Comparison of ENCODE assay signal across 2 cellular contexts in the genomic region with DNA sequence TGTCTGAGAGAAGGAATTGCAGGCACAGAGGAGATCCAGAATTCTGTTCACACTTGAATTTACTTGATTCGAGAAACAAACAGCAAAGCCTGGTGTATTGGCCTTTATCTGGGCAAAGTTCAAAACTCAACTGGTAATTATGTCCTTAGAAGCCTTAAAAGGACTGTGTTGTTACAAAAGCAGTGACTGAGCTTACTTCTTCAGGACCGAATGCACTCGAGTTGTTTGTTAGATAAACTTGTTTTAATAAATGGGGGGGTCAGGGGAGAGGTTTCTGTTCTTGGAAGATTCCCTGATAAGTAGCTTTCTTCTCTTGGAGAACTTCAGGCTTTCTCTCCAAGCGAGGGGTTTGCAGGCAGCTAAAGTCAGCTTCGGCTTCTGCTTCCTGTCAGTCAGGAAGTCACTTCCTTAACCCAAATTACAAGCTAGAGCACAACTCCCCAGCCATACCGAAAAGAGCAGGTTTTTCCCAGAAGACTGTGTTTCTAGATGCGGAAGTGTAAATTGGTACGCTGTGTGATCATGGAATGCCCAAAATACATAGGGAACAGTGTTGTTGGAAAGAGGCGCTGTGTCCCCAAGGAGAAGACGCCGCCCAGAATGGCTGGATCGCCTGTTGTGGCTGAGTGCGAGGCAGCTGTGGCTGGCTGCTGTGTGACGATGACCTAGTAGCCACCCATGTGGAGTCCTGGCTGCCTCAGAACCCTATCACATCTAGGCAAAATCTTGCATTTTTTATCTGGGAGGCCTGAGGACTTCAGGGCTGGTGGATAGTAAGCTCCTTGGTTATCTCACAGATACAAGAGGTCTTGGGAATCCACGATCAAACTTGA.
A peak's percentile ranks its signal among the peaks of the same experiment; 100 is the strongest.
TF ChIP-seq lines count a peak whose summit lies in the region.

No MANE protein-coding gene starts in this region.

TF ChIP-seq in K562, 482 proteins besides CTCF, POLR2A, EP300 and RAD21 (continued from another document and continues in another):
- TF ChIP-seq, protein P1, sequence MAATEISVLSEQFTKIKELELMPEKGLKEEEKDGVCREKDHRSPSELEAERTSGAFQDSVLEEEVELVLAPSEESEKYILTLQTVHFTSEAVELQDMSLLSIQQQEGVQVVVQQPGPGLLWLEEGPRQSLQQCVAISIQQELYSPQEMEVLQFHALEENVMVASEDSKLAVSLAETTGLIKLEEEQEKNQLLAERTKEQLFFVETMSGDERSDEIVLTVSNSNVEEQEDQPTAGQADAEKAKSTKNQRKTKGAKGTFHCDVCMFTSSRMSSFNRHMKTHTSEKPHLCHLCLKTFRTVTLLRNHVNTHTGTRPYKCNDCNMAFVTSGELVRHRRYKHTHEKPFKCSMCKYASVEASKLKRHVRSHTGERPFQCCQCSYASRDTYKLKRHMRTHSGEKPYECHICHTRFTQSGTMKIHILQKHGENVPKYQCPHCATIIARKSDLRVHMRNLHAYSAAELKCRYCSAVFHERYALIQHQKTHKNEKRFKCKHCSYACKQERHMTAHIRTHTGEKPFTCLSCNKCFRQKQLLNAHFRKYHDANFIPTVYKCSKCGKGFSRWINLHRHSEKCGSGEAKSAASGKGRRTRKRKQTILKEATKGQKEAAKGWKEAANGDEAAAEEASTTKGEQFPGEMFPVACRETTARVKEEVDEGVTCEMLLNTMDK (IDR thresholded peaks at IDR 0.05; ENCODE audit: borderline replicate concordance, insufficient read depth, low read depth, low read length, poor library complexity, severe bottlenecking), result no peak
- TF ChIP-seq, protein P2, sequence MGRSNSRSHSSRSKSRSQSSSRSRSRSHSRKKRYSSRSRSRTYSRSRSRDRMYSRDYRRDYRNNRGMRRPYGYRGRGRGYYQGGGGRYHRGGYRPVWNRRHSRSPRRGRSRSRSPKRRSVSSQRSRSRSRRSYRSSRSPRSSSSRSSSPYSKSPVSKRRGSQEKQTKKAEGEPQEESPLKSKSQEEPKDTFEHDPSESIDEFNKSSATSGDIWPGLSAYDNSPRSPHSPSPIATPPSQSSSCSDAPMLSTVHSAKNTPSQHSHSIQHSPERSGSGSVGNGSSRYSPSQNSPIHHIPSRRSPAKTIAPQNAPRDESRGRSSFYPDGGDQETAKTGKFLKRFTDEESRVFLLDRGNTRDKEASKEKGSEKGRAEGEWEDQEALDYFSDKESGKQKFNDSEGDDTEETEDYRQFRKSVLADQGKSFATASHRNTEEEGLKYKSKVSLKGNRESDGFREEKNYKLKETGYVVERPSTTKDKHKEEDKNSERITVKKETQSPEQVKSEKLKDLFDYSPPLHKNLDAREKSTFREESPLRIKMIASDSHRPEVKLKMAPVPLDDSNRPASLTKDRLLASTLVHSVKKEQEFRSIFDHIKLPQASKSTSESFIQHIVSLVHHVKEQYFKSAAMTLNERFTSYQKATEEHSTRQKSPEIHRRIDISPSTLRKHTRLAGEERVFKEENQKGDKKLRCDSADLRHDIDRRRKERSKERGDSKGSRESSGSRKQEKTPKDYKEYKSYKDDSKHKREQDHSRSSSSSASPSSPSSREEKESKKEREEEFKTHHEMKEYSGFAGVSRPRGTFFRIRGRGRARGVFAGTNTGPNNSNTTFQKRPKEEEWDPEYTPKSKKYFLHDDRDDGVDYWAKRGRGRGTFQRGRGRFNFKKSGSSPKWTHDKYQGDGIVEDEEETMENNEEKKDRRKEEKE (IDR thresholded peaks at IDR 0.05; ENCODE audit: borderline replicate concordance in 1 of 2, control insufficient read depth in 1 of 2, low read depth in 2 of 2, low read length in 1 of 2), result no peak
- TF ChIP-seq, protein P3, sequence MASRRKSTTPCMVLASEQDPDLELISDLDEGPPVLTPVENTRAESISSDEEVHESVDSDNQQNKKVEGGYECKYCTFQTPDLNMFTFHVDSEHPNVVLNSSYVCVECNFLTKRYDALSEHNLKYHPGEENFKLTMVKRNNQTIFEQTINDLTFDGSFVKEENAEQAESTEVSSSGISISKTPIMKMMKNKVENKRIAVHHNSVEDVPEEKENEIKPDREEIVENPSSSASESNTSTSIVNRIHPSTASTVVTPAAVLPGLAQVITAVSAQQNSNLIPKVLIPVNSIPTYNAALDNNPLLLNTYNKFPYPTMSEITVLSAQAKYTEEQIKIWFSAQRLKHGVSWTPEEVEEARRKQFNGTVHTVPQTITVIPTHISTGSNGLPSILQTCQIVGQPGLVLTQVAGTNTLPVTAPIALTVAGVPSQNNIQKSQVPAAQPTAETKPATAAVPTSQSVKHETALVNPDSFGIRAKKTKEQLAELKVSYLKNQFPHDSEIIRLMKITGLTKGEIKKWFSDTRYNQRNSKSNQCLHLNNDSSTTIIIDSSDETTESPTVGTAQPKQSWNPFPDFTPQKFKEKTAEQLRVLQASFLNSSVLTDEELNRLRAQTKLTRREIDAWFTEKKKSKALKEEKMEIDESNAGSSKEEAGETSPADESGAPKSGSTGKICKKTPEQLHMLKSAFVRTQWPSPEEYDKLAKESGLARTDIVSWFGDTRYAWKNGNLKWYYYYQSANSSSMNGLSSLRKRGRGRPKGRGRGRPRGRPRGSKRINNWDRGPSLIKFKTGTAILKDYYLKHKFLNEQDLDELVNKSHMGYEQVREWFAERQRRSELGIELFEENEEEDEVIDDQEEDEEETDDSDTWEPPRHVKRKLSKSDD (conservative IDR thresholded peaks at IDR 0.05; ENCODE audit: low read length), result no peak
- TF ChIP-seq, protein P4, sequence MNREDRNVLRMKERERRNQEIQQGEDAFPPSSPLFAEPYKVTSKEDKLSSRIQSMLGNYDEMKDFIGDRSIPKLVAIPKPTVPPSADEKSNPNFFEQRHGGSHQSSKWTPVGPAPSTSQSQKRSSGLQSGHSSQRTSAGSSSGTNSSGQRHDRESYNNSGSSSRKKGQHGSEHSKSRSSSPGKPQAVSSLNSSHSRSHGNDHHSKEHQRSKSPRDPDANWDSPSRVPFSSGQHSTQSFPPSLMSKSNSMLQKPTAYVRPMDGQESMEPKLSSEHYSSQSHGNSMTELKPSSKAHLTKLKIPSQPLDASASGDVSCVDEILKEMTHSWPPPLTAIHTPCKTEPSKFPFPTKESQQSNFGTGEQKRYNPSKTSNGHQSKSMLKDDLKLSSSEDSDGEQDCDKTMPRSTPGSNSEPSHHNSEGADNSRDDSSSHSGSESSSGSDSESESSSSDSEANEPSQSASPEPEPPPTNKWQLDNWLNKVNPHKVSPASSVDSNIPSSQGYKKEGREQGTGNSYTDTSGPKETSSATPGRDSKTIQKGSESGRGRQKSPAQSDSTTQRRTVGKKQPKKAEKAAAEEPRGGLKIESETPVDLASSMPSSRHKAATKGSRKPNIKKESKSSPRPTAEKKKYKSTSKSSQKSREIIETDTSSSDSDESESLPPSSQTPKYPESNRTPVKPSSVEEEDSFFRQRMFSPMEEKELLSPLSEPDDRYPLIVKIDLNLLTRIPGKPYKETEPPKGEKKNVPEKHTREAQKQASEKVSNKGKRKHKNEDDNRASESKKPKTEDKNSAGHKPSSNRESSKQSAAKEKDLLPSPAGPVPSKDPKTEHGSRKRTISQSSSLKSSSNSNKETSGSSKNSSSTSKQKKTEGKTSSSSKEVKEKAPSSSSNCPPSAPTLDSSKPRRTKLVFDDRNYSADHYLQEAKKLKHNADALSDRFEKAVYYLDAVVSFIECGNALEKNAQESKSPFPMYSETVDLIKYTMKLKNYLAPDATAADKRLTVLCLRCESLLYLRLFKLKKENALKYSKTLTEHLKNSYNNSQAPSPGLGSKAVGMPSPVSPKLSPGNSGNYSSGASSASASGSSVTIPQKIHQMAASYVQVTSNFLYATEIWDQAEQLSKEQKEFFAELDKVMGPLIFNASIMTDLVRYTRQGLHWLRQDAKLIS (CRISPR knock-in tag; IDR thresholded peaks at IDR 0.05), result no peak
- TF ChIP-seq GABPA (tag; conservative IDR thresholded peaks at IDR 0.05; ENCODE audit: low read depth) (0 out of 2 replicates have a peak, but pooled peaks have one; percentile 55), TAL1 (IDR thresholded peaks at IDR 0.05) (peak; percentile 93), SUPT5H (IDR thresholded peaks at IDR 0.05) (peak; percentile 56)

TF ChIP-seq in HepG2, 621 proteins besides CTCF, POLR2A, EP300 and RAD21 (continued from another document and continues in another):
- TF ChIP-seq, protein P5, sequence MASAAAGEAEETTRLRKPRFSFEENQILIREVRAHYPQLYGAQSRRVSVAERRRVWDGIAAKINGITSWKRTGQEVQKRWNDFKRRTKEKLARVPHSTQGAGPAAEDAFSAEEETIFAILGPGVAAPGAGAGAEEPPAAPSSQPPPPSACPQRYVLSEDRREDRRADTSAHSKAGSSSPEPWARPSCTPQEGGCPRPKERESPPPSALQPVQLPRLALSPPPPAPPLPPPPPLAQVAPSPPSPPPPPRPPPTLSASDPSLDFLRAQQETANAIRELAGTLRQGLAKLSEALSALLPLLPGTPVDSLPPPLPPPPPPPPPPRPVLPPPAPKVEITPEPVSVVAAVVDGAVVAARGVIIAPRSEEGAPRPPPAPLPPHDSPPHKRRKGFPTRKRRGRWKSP (CRISPR knock-in tag; IDR thresholded peaks at IDR 0.05), result no peak
- peak; percentile 35; the same call in 1 of the 2 replicates for TF ChIP-seq ARID5B (CRISPR knock-in tag; IDR thresholded peaks at IDR 0.05)
- peak; percentile 60 for TF ChIP-seq GATAD2A (CRISPR knock-in tag; IDR thresholded peaks at IDR 0.05)
- 0 out of 2 replicates have a peak, but pooled peaks have one; percentile 12 for TF ChIP-seq MED1 (CRISPR knock-in tag; IDR thresholded peaks at IDR 0.05)
- no peak for TF ChIP-seq SOX6 (IDR thresholded peaks at IDR 0.05)
- 0 out of 2 replicates have a peak, but pooled peaks have one; percentile 7 for TF ChIP-seq SOX6 (CRISPR knock-in tag; IDR thresholded peaks at IDR 0.05)
- TF ChIP-seq ZBTB26 (CRISPR knock-in tag; IDR thresholded peaks at IDR 0.05; ENCODE audit: borderline replicate concordance), result peak; percentile 59; the same call in 1 of the 2 replicates
- TF ChIP-seq, protein P6, sequence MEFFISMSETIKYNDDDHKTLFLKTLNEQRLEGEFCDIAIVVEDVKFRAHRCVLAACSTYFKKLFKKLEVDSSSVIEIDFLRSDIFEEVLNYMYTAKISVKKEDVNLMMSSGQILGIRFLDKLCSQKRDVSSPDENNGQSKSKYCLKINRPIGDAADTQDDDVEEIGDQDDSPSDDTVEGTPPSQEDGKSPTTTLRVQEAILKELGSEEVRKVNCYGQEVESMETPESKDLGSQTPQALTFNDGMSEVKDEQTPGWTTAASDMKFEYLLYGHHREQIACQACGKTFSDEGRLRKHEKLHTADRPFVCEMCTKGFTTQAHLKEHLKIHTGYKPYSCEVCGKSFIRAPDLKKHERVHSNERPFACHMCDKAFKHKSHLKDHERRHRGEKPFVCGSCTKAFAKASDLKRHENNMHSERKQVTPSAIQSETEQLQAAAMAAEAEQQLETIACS (CRISPR knock-in tag; IDR thresholded peaks at IDR 0.05), result no peak
- peak; percentile 47 for TF ChIP-seq ZNF687 (CRISPR knock-in tag; IDR thresholded peaks at IDR 0.05)
- TF ChIP-seq FOXP1 (IDR thresholded peaks at IDR 0.05), result no peak
- peak; percentile 42; the same call in 1 of the 2 replicates for TF ChIP-seq FOXP1 (CRISPR knock-in tag; IDR thresholded peaks at IDR 0.05)
